In the genomic region with DNA sequence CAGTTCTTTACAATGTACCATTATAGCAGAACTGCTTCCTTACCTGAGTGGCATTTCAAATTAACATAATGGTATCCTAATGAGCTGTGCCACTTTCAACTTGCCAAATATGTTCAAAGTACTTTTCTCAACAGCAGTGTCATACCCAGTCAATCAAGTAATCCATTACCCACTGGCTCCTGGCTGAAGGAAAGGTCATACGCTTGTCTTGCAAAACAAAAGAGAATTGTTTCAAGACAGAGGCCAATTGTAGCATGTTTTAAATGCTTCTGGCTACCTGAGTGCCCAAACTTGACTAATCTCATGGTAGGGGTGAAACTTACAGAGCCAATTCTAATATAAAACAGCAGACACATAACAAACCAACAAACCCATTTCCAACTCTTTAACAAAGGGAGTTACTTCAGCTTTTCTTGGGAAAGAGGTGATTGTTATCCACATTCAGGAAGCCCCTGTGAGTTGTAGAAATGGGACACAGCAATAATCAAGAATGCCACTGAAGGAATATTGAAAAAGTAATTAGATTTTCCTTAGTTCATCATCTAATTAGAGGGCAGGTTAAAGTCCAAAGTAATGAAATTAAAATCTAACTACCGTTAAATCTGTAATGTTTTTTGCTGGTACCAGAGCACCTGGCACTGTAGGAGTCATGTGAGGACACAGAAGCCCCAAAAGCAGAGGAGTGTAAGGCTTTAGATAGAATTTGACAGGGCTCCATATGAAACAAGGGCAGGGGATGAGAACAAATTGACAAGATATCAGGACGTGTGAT, we compare ENCODE assay signal across 19 cellular contexts.
DNase-seq lines count a peak whose midpoint lies in the region; ATAC-seq, FAIRE-seq and TF ChIP-seq lines count a peak whose summit lies in the region.
"Had no signal": no experiment of that assay in that cellular context is flagged by ENCODE, and none has a peak within 500 bp of the region (broad histone marks: within the 10 kb centered on the region; RNA-seq: fewer than 3 reads in every experiment).

No MANE protein-coding gene starts in this region.

- POLR2A ChIA-PET in HepG2 (lab: Yijun Ruan, JAX) (no interaction called here), H1 (lab: Charles Lee; ENCODE audit: partially characterized antibody) (no interaction called here)

- no peak for TF ChIP-seq CTCF in HepG2 (CRISPR knock-in tag; IDR thresholded peaks at IDR 0.05)
- no peak for TF ChIP-seq CTCF in right lobe of liver (IDR thresholded peaks at IDR 0.05)
- TF ChIP-seq CTCF in H1 (IDR thresholded peaks at IDR 0.05; ENCODE audit: control extremely low read depth in 1 of 3, insufficient read depth in 1 of 3, low read depth in 1 of 3, low read length in 3 of 3) = no peak

- DNase-seq in HepG2 (ENCODE audit: low spot score) = peak; percentile 4
- no peak for DNase-seq in right lobe of liver
- DNase-seq in NCI-H82 treated with DMSO at 0.1 percent for 48 hours (lab: John Stamatoyannopoulos, UW; ENCODE audit: unreplicated experiment) = peak; percentile 74
- no peak for DNase-seq in H1 (ENCODE audit: low read depth in 1 of 2, low spot score in 2 of 2)
- DNase-seq in activated naive CD4-positive, alpha-beta T cell (lab: John Stamatoyannopoulos, UW) = no peak
- no peak for DNase-seq in NK-92 (lab: John Stamatoyannopoulos, UW; ENCODE audit: unreplicated experiment)
- DNase-seq in NCI-H2171 treated with DMSO at 0.1 percent for 48 hours (lab: John Stamatoyannopoulos, UW) = no peak
- DNase-seq: CD4-positive, alpha-beta T cell; DMS 273 treated with DMSO at 0.1 percent for 48 hours; DMS53; DND-41; EL; HCEC 1CT; IMR-90 had no signal

- H3K36me3 ChIP-seq in HepG2 (replicated peaks in 1 of 2; ENCODE audit: control insufficient read depth in 1 of 2, insufficient read depth in 2 of 2, low read length in 2 of 2) (no peaks in the 10 kb centered on the region), right lobe of liver (no peaks in the 10 kb centered on the region), H1 (ENCODE audit: control insufficient read depth in 2 of 4, insufficient read depth in 4 of 4, low read length in 3 of 4) (no peaks in the 10 kb centered on the region; a peak in 1 of 8 replicates)

- CTCF ChIA-PET in HepG2 (lab: Yijun Ruan, JAX; ENCODE audit: low intra/inter-chr PET ratio, low total read pairs) (no interaction called here), H1 (lab: Charles Lee; ENCODE audit: partially characterized antibody) (interaction anchor here (0.7 kb wide), 1 partner anchor 14 kb away, joined by 3 read pairs; no protein-coding TSS in a partner anchor)

- no peak overlapping the region for H2BK120ac ChIP-seq in H1 (replicated peaks; ENCODE audit: low read depth, low read length)

- H3K14ac ChIP-seq in H1 (ENCODE audit: insufficient read length) = no peak overlapping the region

- H2AFZ ChIP-seq in HepG2 (ENCODE audit: low read length) (no peak overlapping the region), H1 (ENCODE audit: low read length) (no peak overlapping the region)

- FAIRE-seq in HepG2 (lab: Jason Lieb, UNC) (no peak), H1 (lab: Jason Lieb, UNC) (no peak)
- FAIRE-seq: GM12878, GM19239, K562 had no signal

- H3K4me1 ChIP-seq in HepG2 (ENCODE audit: insufficient read depth, low read length) (no peaks in the 10 kb centered on the region), right lobe of liver (no peaks in the 10 kb centered on the region), H1 (replicated peaks in 1 of 4; ENCODE audit: control insufficient read depth in 3 of 4, insufficient read depth in 4 of 4, low read length in 3 of 4) (no peaks in the 10 kb centered on the region)

- H3K4me2 ChIP-seq in HepG2 (ENCODE audit: low read depth, low read length) (no peak overlapping the region), H1 (ENCODE audit: insufficient read depth in 1 of 2, low read depth in 2 of 2, low read length in 2 of 2) (no peak overlapping the region)

- WGBS in HepG2 (ENCODE audit: low lambda C conversion rate) = 16% methylated on average over 3 of the region's 3 CpGs
- WGBS in right lobe of liver (ENCODE audit: insufficient coverage, low coverage, low lambda C conversion rate, missing lambda C conversion rate) = 61% methylated on average over 3 of the region's 3 CpGs
- 92% methylated on average over 3 of the region's 3 CpGs; no CpG with 5 or more reads in 1 of the 2 experiments for WGBS in H1 (ENCODE audit: extremely low coverage in 1 of 2, insufficient coverage in 1 of 2, insufficient read length in 1 of 2, insufficient replicate concordance in 2 of 2, low coverage in 1 of 2, low lambda C conversion rate in 2 of 2, missing lambda C conversion rate in 1 of 2), 2 experiments

- H3K27me3 ChIP-seq in HepG2 (ENCODE audit: control insufficient read depth in 1 of 2, insufficient read depth in 2 of 2, low read length in 2 of 2) (no peaks in the 10 kb centered on the region), right lobe of liver (no peaks in the 10 kb centered on the region), H1 (replicated peaks in 1 of 4; ENCODE audit: control insufficient read depth in 3 of 4, extremely low read depth in 1 of 4, insufficient read depth in 3 of 4, low read length in 3 of 4) (no peaks in the 10 kb centered on the region)

- H3K79me2 ChIP-seq in HepG2 (ENCODE audit: insufficient read depth, low read length) (no peaks in the 10 kb centered on the region), H1 (ENCODE audit: control insufficient read depth in 1 of 2, insufficient read depth in 2 of 2, low read length in 2 of 2) (no peaks in the 10 kb centered on the region)

- in situ Hi-C loops in HepG2 (cut with HindIII; ENCODE audit: extremely low pct_ligation_motif_present, low pct_unique_long_range_greater_than_20kb) = no loop called here

- no peak overlapping the region for H3K4me3 ChIP-seq in HepG2 (replicated peaks in 1 of 3; ENCODE audit: insufficient read depth in 1 of 3, low read depth in 2 of 3, low read length in 3 of 3)
- no peak overlapping the region for H3K4me3 ChIP-seq in right lobe of liver
- no peak overlapping the region for H3K4me3 ChIP-seq in H1 (ENCODE audit: extremely low read depth in 1 of 4, insufficient read depth in 2 of 4, low read depth in 3 of 4, low read length in 4 of 4)
- H3K4me3 ChIP-seq: GM12878, K562 had no signal

- H2BK15ac ChIP-seq in H1 (ENCODE audit: low read length) = no peak overlapping the region

- ATAC-seq in HepG2 (no peak), right lobe of liver (no peak)
- ATAC-seq: GM12878, K562 had no signal

- H3K4ac ChIP-seq in H1 (replicated peaks; ENCODE audit: insufficient read length, low read depth, low read length) = no peak overlapping the region

- no peaks in the 10 kb centered on the region for H3K23me2 ChIP-seq in H1 (ENCODE audit: low read depth, low read length)

- H4K91ac ChIP-seq in H1 (replicated peaks; ENCODE audit: insufficient read length, low read length) = no peak overlapping the region

- 0 out of 2 replicates have a peak overlapping the region, but pooled peaks have one; percentile 9 for H3K18ac ChIP-seq in H1 (ENCODE audit: extremely low read depth, low read length)

- TF ChIP-seq POLR2A in HepG2 (IDR thresholded peaks at IDR 0.05; ENCODE audit: insufficient read depth in 1 of 2, low read depth in 2 of 2, low read length in 2 of 2) = no peak
- TF ChIP-seq POLR2A in right lobe of liver (IDR thresholded peaks at IDR 0.05) = no peak
- TF ChIP-seq POLR2A in H1 (IDR thresholded peaks at IDR 0.05; ENCODE audit: control extremely low read depth in 1 of 2, low read depth in 2 of 2, low read length in 2 of 2) = no peak

- no peaks in the 10 kb centered on the region for H4K20me1 ChIP-seq in HepG2 (ENCODE audit: insufficient read depth, low read length)
- H4K20me1 ChIP-seq in H1 (replicated peaks in 1 of 2; ENCODE audit: control insufficient read depth in 1 of 2, insufficient read depth in 2 of 2, low read length in 2 of 2) = no peaks in the 10 kb centered on the region

- H3K9ac ChIP-seq in HepG2 (ENCODE audit: insufficient read depth, low read depth, low read length) (no peak overlapping the region), H1 (replicated peaks in 1 of 4; ENCODE audit: extremely low read depth in 1 of 4, low read depth in 3 of 4, low read length in 3 of 4) (no peak overlapping the region)

- no peak overlapping the region for H2AK5ac ChIP-seq in H1 (ENCODE audit: low read depth, low read length)

- no peak overlapping the region for H2BK20ac ChIP-seq in H1 (ENCODE audit: low read length)

- no peak for TF ChIP-seq EP300 in HepG2 (IDR thresholded peaks at IDR 0.05; ENCODE audit: low read depth in 2 of 2, low read length in 2 of 2)
- no peak for TF ChIP-seq EP300 in HepG2 (CRISPR knock-in tag; IDR thresholded peaks at IDR 0.05; ENCODE audit: borderline replicate concordance)
- no peak for TF ChIP-seq EP300 in H1 (IDR thresholded peaks at IDR 0.05; ENCODE audit: borderline replicate concordance in 1 of 2, low read depth in 2 of 2, low read length in 2 of 2)

- no peak overlapping the region for H4K5ac ChIP-seq in H1 (ENCODE audit: insufficient read length, low read depth, low read length)

- peaks cover 4% of the 10 kb centered on the region for H3K9me3 ChIP-seq in HepG2 (ENCODE audit: low read length)
- H3K9me3 ChIP-seq in right lobe of liver = no peaks in the 10 kb centered on the region
- H3K9me3 ChIP-seq in H1 (ENCODE audit: insufficient read depth in 2 of 2, low read depth in 1 of 2, low read length in 1 of 2) = peaks cover 6 to 7% of the 10 kb centered on the region in 2 experiments; a peak in 1 of 4 replicates

- no peak overlapping the region for H2BK5ac ChIP-seq in H1 (ENCODE audit: low read depth, low read length)

- no peak overlapping the region for H3K23ac ChIP-seq in H1 (ENCODE audit: insufficient read length)

- H4K8ac ChIP-seq in H1 (ENCODE audit: extremely low read depth, insufficient read depth, low read length) = no peak overlapping the region

- H3K79me1 ChIP-seq in H1 (ENCODE audit: low read depth, low read length) = no peaks in the 10 kb centered on the region

- H3K56ac ChIP-seq in H1 (replicated peaks; ENCODE audit: insufficient read length, low read depth, low read length) = no peak overlapping the region

- no TSS peak for BruUV-seq in HepG2 (replicated peaks; lab: Mats Ljungman, UMichigan)

- TF ChIP-seq RAD21 in HepG2 (CRISPR knock-in tag; IDR thresholded peaks at IDR 0.05) (no peak), H1 (IDR thresholded peaks at IDR 0.05 in 1 of 2, conservative IDR thresholded peaks at IDR 0.05 in 1 of 2; ENCODE audit: low read depth in 2 of 2, low read length in 2 of 2) (no peak)

- intact Hi-C loops in HepG2 (cut with micrococcal nuclease; ENCODE audit: unreplicated experiment) (no loop called here), right lobe of liver (cut with DNase I) (no loop called here)

- no peak overlapping the region for H2BK12ac ChIP-seq in H1 (ENCODE audit: low read depth, low read length)

- no peak overlapping the region for H3K27ac ChIP-seq in HepG2 (ENCODE audit: extremely low read length, insufficient read depth, low read length)
- H3K27ac ChIP-seq in right lobe of liver = no peak overlapping the region
- no peak overlapping the region for H3K27ac ChIP-seq in H1 (ENCODE audit: low read depth, low read length)
- H3K27ac ChIP-seq: C4-2B, HL-60 had no signal

TF ChIP-seq in H1, 55 proteins besides CTCF, POLR2A, EP300 and RAD21 (continues in another document):
- TF ChIP-seq ASH2L (IDR thresholded peaks at IDR 0.05; ENCODE audit: low read length) (no peak), SP1 (IDR thresholded peaks at IDR 0.05; ENCODE audit: low read depth, low read length) (no peak)
- TF ChIP-seq, protein P1, sequence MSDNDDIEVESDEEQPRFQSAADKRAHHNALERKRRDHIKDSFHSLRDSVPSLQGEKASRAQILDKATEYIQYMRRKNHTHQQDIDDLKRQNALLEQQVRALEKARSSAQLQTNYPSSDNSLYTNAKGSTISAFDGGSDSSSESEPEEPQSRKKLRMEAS (IDR thresholded peaks at IDR 0.05) = no peak

Comparison
In these comparisons a context has a peak if more than half of its experiments do, and no peak if none do; other contexts are left out.
1. DNase-seq: peak in HepG2 (single experiment) and NCI-H82 treated with DMSO at 0.1 percent for 48 hours (single experiment); none in right lobe of liver (0 of 3), H1 (0 of 2), activated naive CD4-positive, alpha-beta T cell (0 of 4), NK-92 (single experiment) and NCI-H2171 treated with DMSO at 0.1 percent for 48 hours (single experiment).